Comparison of ENCODE assay signal across 8 cellular contexts in the genomic region with DNA sequence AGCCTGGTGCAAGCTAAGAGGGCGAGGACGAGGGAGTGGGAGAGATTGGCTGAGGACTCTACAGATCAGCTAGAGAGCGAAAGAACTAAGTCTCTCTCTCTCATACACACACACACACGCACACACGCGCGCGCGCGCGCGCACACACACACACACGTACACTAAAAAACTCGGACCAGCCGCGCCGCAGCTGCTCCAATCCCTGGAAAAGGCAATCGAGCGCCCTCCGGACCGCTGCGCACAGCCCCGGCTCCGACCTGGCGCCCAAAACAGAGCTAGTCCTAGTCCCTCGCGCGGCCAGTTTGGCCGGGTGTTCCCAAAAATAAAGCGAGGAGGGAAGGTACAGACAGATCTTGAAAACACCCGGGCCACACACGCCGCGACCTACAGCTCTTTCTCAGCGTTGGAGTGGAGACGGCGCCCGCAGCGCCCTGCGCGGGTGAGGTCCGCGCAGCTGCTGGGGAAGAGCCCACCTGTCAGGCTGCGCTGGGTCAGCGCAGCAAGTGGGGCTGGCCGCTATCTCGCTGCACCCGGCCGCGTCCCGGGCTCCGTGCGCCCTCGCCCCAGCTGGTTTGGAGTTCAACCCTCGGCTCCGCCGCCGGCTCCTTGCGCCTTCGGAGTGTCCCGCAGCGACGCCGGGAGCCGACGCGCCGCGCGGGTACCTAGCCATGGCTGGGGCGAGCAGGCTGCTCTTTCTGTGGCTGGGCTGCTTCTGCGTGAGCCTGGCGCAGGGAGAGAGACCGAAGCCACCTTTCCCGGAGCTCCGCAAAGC. TPM values are rescaled to one million over a fixed set of nuclear protein-coding genes. Genes with fewer than 3 reads are reported as not detected.
A peak's percentile ranks its signal among the peaks of the same experiment; 100 is the strongest.
DNase-seq lines count a peak whose midpoint lies in the region; TF ChIP-seq lines count a peak whose summit lies in the region.

A gene with protein sequence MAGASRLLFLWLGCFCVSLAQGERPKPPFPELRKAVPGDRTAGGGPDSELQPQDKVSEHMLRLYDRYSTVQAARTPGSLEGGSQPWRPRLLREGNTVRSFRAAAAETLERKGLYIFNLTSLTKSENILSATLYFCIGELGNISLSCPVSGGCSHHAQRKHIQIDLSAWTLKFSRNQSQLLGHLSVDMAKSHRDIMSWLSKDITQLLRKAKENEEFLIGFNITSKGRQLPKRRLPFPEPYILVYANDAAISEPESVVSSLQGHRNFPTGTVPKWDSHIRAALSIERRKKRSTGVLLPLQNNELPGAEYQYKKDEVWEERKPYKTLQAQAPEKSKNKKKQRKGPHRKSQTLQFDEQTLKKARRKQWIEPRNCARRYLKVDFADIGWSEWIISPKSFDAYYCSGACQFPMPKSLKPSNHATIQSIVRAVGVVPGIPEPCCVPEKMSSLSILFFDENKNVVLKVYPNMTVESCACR (plus strand): TSS at position 92 of the 772 bp plus-strand sequence. CDS start 577 bp downstream, at position 669.

- peaks cover 7% of the 10 kb centered on the region for H3K27me3 ChIP-seq in MG63
- peaks cover 13 to 39% (median 25%) of the 10 kb centered on the region in 5 donors for H3K27me3 ChIP-seq in subcutaneous abdominal adipose tissue (ENCODE audit: control insufficient read depth in 5 of 5, insufficient read depth in 4 of 5, low read length in 5 of 5)

- H3K27me3 Mint-ChIP-seq in brain: peaks cover 82% of the 10 kb centered on the region

- H3K4me1 Mint-ChIP-seq in brain: peaks cover 18% of the 10 kb centered on the region

- no peak within 1 kb of the TSS for H3K27ac ChIP-seq in subcutaneous abdominal adipose tissue (ENCODE audit: low read depth, low read length)

- peak within 1 kb of the TSS in 4 of 5 experiments; percentile 0 to 58 (median 37) for H3K27ac Mint-ChIP-seq in brain

- no peak for TF ChIP-seq CTCF in brain (conservative IDR thresholded peaks at IDR 0.05)

- H3K36me3 Mint-ChIP-seq in brain: no peaks in the 10 kb centered on the region

- peaks cover 8% of the 10 kb centered on the region for H3K4me1 ChIP-seq in ES-I3 (ENCODE audit: insufficient read depth, low read length)
- H3K4me1 ChIP-seq in subcutaneous abdominal adipose tissue (ENCODE audit: control insufficient read depth in 5 of 5, insufficient read depth in 5 of 5, low read length in 5 of 5): peaks cover 0 to 20% (median 18%) of the 10 kb centered on the region in 5 donors

- no peaks in the 10 kb centered on the region for H3K9me3 ChIP-seq in ES-I3 (ENCODE audit: control insufficient read depth, insufficient read depth, low read length)
- H3K9me3 ChIP-seq in MG63: no peaks in the 10 kb centered on the region
- no peaks in the 10 kb centered on the region for H3K9me3 ChIP-seq in subcutaneous abdominal adipose tissue (ENCODE audit: control insufficient read depth in 5 of 5, low read length in 5 of 5)

- H3K9me3 Mint-ChIP-seq in brain: peaks cover 0 to 3% (median 0%) of the 10 kb centered on the region in 5 experiments

- H3K4me3 ChIP-seq in MG63 (peak within 1 kb of the TSS; percentile 44), subcutaneous abdominal adipose tissue (ENCODE audit: low read depth in 1 of 5, low read length in 5 of 5) (peak within 1 kb of the TSS; percentile 13 to 65 (median 57))

- DNase-seq in MG63 (peak; percentile 39), kidney glomerular epithelial cell (lab: John Stamatoyannopoulos, UW) (peak; percentile 26), cerebellar cortex (ENCODE audit: low spot score) (no peak), globus pallidus (ENCODE audit: low spot score) (no peak)
- no peak for DNase-seq in activated CD4-positive, CD25-positive, alpha-beta regulatory T cell (lab: John Stamatoyannopoulos, UW)

- peak within 1 kb of the TSS; percentile 90 to 97 (median 93) for H3K4me3 Mint-ChIP-seq in brain

- H3K9ac ChIP-seq in ES-I3 (ENCODE audit: low read depth, low read length) (peak within 1 kb of the TSS; percentile 49), subcutaneous abdominal adipose tissue (ENCODE audit: low read length in 5 of 5) (no peak within 1 kb of the TSS)

- H3K36me3 ChIP-seq in ES-I3 (ENCODE audit: insufficient read depth, low read length): no peaks in the 10 kb centered on the region
- no peaks in the 10 kb centered on the region for H3K36me3 ChIP-seq in MG63
- H3K36me3 ChIP-seq in subcutaneous abdominal adipose tissue (ENCODE audit: control insufficient read depth in 5 of 5, insufficient read depth in 5 of 5, low read length in 5 of 5): no peaks in the 10 kb centered on the region

RNA-seq across cellular contexts. Expression of the gene that starts here (rescaled TPM):
- total RNA-seq in MG63 (2014; rRNA removed; shearing (Covaris generic); ENCODE audit: low replicate concordance): not detected in 2 replicates
- polyA plus RNA-seq in brain (ENCODE audit: insufficient read depth, low read depth, low replicate concordance): not detected

Comparison
In these comparisons a context has a peak if more than half of its experiments do, and no peak if none do; other contexts are left out.
1. Peak in DNase-seq and H3K4me3 ChIP-seq in MG63; RNA of the gene not detected or under 1 TPM.